Comparison of ENCODE assay signal across 9 cellular contexts in genomic region chrX:54180403-54180802, GRCh38. TPM values are rescaled to one million over a fixed set of nuclear protein-coding genes. Genes with fewer than 3 reads are reported as not detected.
DNase-seq lines count a peak whose midpoint lies in the region; ATAC-seq and TF ChIP-seq lines count a peak whose summit lies in the region.
"Had no signal": no experiment of that assay in that cellular context is flagged by ENCODE, and none has a peak within 500 bp of the region (broad histone marks: within the 10 kb centered on the region; RNA-seq: fewer than 3 reads in every experiment).

No MANE protein-coding gene starts in this region.

- H3K9ac ChIP-seq in Loucy (ENCODE audit: low read depth, low read length, poor library complexity, severe bottlenecking) (peak overlapping the region; percentile 84), mammary epithelial cell (ENCODE audit: insufficient read depth, low read length) (peak overlapping the region; percentile 34)

- CTCF ChIA-PET in mammary epithelial cell (lab: Charles Lee; ENCODE audit: low non-redundant PET) = interaction anchor here (0.5 kb wide), 1 partner anchor 52 kb away, joined by 9 read pairs; no protein-coding TSS in a partner anchor

- H3K36me3 ChIP-seq in Loucy (ENCODE audit: insufficient read depth, low read length) = no peaks in the 10 kb centered on the region
- no peaks in the 10 kb centered on the region for H3K36me3 ChIP-seq in mammary epithelial cell (ENCODE audit: insufficient read depth, low read length)
- H3K36me3 ChIP-seq in WERI-Rb-1 = peaks cover 6% of the 10 kb centered on the region; the same call in 1 of the 2 replicates

- ATAC-seq in GM19328 (IDR thresholded peaks at IDR 0.05; ENCODE audit: unreplicated experiment) = no peak

- intact Hi-C loops in mammary epithelial cell (cut with micrococcal nuclease) = no loop called here

- H3K4me1 ChIP-seq in Loucy (ENCODE audit: insufficient read depth, low read length, poor library complexity, severe bottlenecking) (peaks cover 6% of the 10 kb centered on the region), mammary epithelial cell (ENCODE audit: insufficient read depth, low read length) (peaks cover 15% of the 10 kb centered on the region)

- no peak overlapping the region for H2AFZ ChIP-seq in Loucy (ENCODE audit: low read length)
- no peak overlapping the region for H2AFZ ChIP-seq in mammary epithelial cell (ENCODE audit: low read depth, low read length)

- peaks cover 58% of the 10 kb centered on the region for H4K20me1 ChIP-seq in Loucy (ENCODE audit: insufficient read depth, low read length, poor library complexity, severe bottlenecking)
- H4K20me1 ChIP-seq in mammary epithelial cell (ENCODE audit: insufficient read depth, low read length) = no peaks in the 10 kb centered on the region

- H3K79me2 ChIP-seq in Loucy (ENCODE audit: insufficient read depth, low read length) (peaks cover 73% of the 10 kb centered on the region), mammary epithelial cell (ENCODE audit: insufficient read depth, low read length) (peaks cover 69% of the 10 kb centered on the region)

- no peaks in the 10 kb centered on the region for H3K9me2 ChIP-seq in Loucy (replicated peaks; ENCODE audit: low read depth, low read length)

- H3K4me3 ChIP-seq in Loucy (ENCODE audit: low read length, poor library complexity, severe bottlenecking) = peak overlapping the region; percentile 89
- peak overlapping the region in 2 of 3 experiments; percentile 35 to 74 for H3K4me3 ChIP-seq in mammary epithelial cell (replicated peaks in 1 of 3; ENCODE audit: insufficient read depth in 1 of 3, low read depth in 2 of 3, low read length in 3 of 3)
- H3K4me3 ChIP-seq in WERI-Rb-1 (ENCODE audit: low read depth, low read length) = no peak overlapping the region

- H3K4me1 Mint-ChIP-seq in nephron = peaks cover 38% of the 10 kb centered on the region

- H3K4me2 ChIP-seq in Loucy (ENCODE audit: low read depth, low read length, poor library complexity, severe bottlenecking) (peak overlapping the region; percentile 83), mammary epithelial cell (ENCODE audit: insufficient read depth, low read depth, low read length) (peak overlapping the region; percentile 70)

- dilution Hi-C loops in mammary epithelial cell (cut with HindIII; ENCODE audit: low sequenced_read_pairs) = no loop called here

- no peaks in the 10 kb centered on the region for H3F3A ChIP-seq in Loucy (ENCODE audit: low read depth)

- no peaks in the 10 kb centered on the region for H3K27me3 Mint-ChIP-seq in nephron (ENCODE audit: low read depth)

- 34% methylated on average over 4 of the region's 4 CpGs for WGBS in mammary epithelial cell (ENCODE audit: low coverage, missing lambda C conversion rate)

- DNase-seq in Daoy (ENCODE audit: low read depth) (peak; percentile 8), mammary epithelial cell (no peak), NCI-H345 treated with DMSO at 0.1 percent for 48 hours (lab: John Stamatoyannopoulos, UW; ENCODE audit: unreplicated experiment) (no peak), NCI-H1694 (lab: John Stamatoyannopoulos, UW) (no peak), WERI-Rb-1 (no peak)
- DNase-seq: activated gamma-delta T cell treated with Interleukin-2 at 50 U/mL for 16 hours had no signal

- peaks cover 5% of the 10 kb centered on the region for H3K9me3 Mint-ChIP-seq in nephron

- peak overlapping the region; percentile 79 to 88 (median 86) for H3K4me3 Mint-ChIP-seq in nephron

- no TSS peak for BruUV-seq in mammary epithelial cell (replicated peaks; lab: Mats Ljungman, UMichigan)

- H3K27ac ChIP-seq in mammary epithelial cell (ENCODE audit: insufficient read depth, low read depth, low read length) (peak overlapping the region; percentile 9), WERI-Rb-1 (no peak overlapping the region)

- H3K27ac Mint-ChIP-seq in nephron = peak overlapping the region in 1 of 3 experiments; percentile 11

- peaks cover 5% of the 10 kb centered on the region for H3K27me3 ChIP-seq in Loucy (ENCODE audit: insufficient read depth, low read length, poor library complexity, severe bottlenecking)
- H3K27me3 ChIP-seq in mammary epithelial cell (ENCODE audit: insufficient read depth, low read length) = no peaks in the 10 kb centered on the region
- H3K27me3 ChIP-seq in WERI-Rb-1 (ENCODE audit: insufficient read depth, low read depth, severe bottlenecking) = no peaks in the 10 kb centered on the region

- H3K36me3 Mint-ChIP-seq in nephron (ENCODE audit: low read depth) = peaks cover 13% of the 10 kb centered on the region

- TF ChIP-seq CTCF in Loucy (conservative IDR thresholded peaks at IDR 0.05; ENCODE audit: low read length) (no peak), mammary epithelial cell (conservative IDR thresholded peaks at IDR 0.05 in 1 of 2, IDR thresholded peaks at IDR 0.05 in 1 of 2; ENCODE audit: extremely low read depth in 1 of 2, insufficient read depth in 1 of 2, low read depth in 1 of 2, low read length in 2 of 2) (no peak), nephron (IDR thresholded peaks at IDR 0.05; ENCODE audit: unreplicated experiment in 3 of 3) (no peak), WERI-Rb-1 (IDR thresholded peaks at IDR 0.05; ENCODE audit: low read depth, low read length) (no peak)

- in situ Hi-C loops in mammary epithelial cell (cut with MboI; ENCODE audit: low sequenced_read_pairs in 2 of 2) = loop anchor here in 1 of 2 donors (25.0 kb wide), 1 partner anchor 143 kb away; the partner anchor contains the start of gene PHF8

- no peaks in the 10 kb centered on the region for H3K9me3 ChIP-seq in Loucy (ENCODE audit: insufficient read depth, low read depth, low read length)
- no peaks in the 10 kb centered on the region for H3K9me3 ChIP-seq in mammary epithelial cell (replicated peaks; ENCODE audit: insufficient read depth, low read length)
- no peaks in the 10 kb centered on the region for H3K9me3 ChIP-seq in WERI-Rb-1 (ENCODE audit: severe bottlenecking)

RNA-seq across cellular contexts. Expression of gene FAM120C, which starts 2.7 kb away (rescaled TPM):
- 9.2 and 12.3 TPM in 2 replicates for total RNA-seq in Daoy (2014; rRNA removed; shearing (Covaris generic))
- 1 to 10 TPM; 3.5 to 7.1 TPM for total RNA-seq in mammary epithelial cell
- 2.1 TPM for polyA plus RNA-seq in mammary epithelial cell
- 3.6 TPM for polyA minus RNA-seq in mammary epithelial cell
